ENCODE assay signal across 9 cellular contexts in the genomic region with DNA sequence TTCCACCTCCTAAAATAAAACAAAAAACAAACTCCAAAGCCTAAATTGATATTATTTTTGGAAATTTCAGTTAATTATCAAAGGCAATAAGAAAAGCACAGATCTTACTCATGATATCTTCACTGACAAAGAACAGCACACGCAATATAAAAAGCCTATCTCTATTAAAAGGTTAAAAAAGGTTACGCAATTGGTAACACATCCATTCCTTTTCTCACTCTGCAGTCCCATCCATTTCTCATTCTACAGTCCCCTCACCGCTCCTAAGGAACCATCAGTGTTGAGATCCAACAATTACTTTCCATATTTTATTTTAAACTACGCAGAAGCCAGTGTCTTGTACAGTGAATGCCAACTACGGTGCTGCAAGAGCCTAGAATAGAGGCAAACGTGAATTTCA. TPM values are rescaled to one million over a fixed set of nuclear protein-coding genes. Genes with fewer than 3 reads are reported as not detected.
DNase-seq lines count a peak whose midpoint lies in the region; ATAC-seq and TF ChIP-seq lines count a peak whose summit lies in the region.
"Had no signal": no experiment of that assay in that cellular context is flagged by ENCODE, and none has a peak within 500 bp of the region (broad histone marks: within the 10 kb centered on the region; RNA-seq: fewer than 3 reads in every experiment).

No MANE protein-coding gene starts in this region.

- no peak overlapping the region for H2AFZ ChIP-seq in PC-3 (ENCODE audit: low read length)

- H3K27ac ChIP-seq in PC-3 (ENCODE audit: low read length) (no peak overlapping the region), prostate gland (no peak overlapping the region)

- H3K4me1 ChIP-seq in ES-I3 (ENCODE audit: insufficient read depth, low read length), result no peaks in the 10 kb centered on the region
- H3K4me1 ChIP-seq in PC-3 (ENCODE audit: insufficient read depth, low read length), result peaks cover 15% of the 10 kb centered on the region; the same call in 1 of the 2 replicates
- H3K4me1 ChIP-seq in prostate gland (replicated peaks), result peaks cover 3% of the 10 kb centered on the region

- no peak for TF ChIP-seq POLR2A in prostate gland (IDR thresholded peaks at IDR 0.05)

- peak overlapping the region; percentile 94 for H3K4me2 ChIP-seq in PC-3 (ENCODE audit: low read length)

- H3K36me3 ChIP-seq in ES-I3 (ENCODE audit: insufficient read depth, low read length), result peaks cover 10% of the 10 kb centered on the region; the same call in 1 of the 2 replicates
- peaks cover 25% of the 10 kb centered on the region; the same call in 1 of the 2 replicates for H3K36me3 ChIP-seq in PC-3 (ENCODE audit: low read depth, low read length)
- no peaks in the 10 kb centered on the region for H3K36me3 ChIP-seq in prostate gland

- ATAC-seq in PC-3 (no peak), left colon (no peak), GM18870 (IDR thresholded peaks at IDR 0.05; ENCODE audit: unreplicated experiment) (no peak), GM21423 (IDR thresholded peaks at IDR 0.05; ENCODE audit: unreplicated experiment) (no peak), GM18520 (IDR thresholded peaks at IDR 0.05; ENCODE audit: unreplicated experiment) (no peak)

- H3F3A ChIP-seq in PC-3 (ENCODE audit: low read length, unreplicated experiment), result no peaks in the 10 kb centered on the region

- CTCF ChIA-PET in PC-3 (lab: Charles Lee), result no interaction called here

- no peaks in the 10 kb centered on the region for H3K27me3 ChIP-seq in PC-3 (ENCODE audit: low read length)
- no peaks in the 10 kb centered on the region for H3K27me3 ChIP-seq in prostate gland (replicated peaks; ENCODE audit: insufficient read depth)

- WGBS in prostate gland, result 64% methylated on average over 6 of the region's 6 CpGs

- H3K4me3 ChIP-seq in PC-3 (ENCODE audit: low read length) (peak overlapping the region; percentile 94), epithelial cell of esophagus (ENCODE audit: low read length) (peak overlapping the region; percentile 91), prostate gland (peak overlapping the region; percentile 86 to 94)

- no peaks in the 10 kb centered on the region for H3K9me2 ChIP-seq in PC-3 (replicated peaks; ENCODE audit: low read length)

- H4K20me1 ChIP-seq in PC-3 (ENCODE audit: low read length), result peaks cover 24% of the 10 kb centered on the region

- no peaks in the 10 kb centered on the region for H3K9me3 ChIP-seq in ES-I3 (ENCODE audit: control insufficient read depth, insufficient read depth, low read length)
- H3K9me3 ChIP-seq in PC-3 (ENCODE audit: low read length), result no peaks in the 10 kb centered on the region
- no peaks in the 10 kb centered on the region for H3K9me3 ChIP-seq in prostate gland

- TF ChIP-seq CTCF in PC-3 (conservative IDR thresholded peaks at IDR 0.05; ENCODE audit: low read depth, low read length) (no peak), epithelial cell of esophagus (IDR thresholded peaks at IDR 0.05; ENCODE audit: insufficient read depth, low read depth, low read length, missing control alignments) (no peak), prostate gland (IDR thresholded peaks at IDR 0.05) (no peak)

- no TSS peak for BruUV-seq in PC-3 (replicated peaks; lab: Mats Ljungman, UMichigan)

- DNase-seq in PC-3, result no peak
- no peak for DNase-seq in epithelial cell of esophagus (ENCODE audit: low read depth)
- DNase-seq in prostate gland (ENCODE audit: low spot score), result no peak
- no peak for DNase-seq in left colon
- DNase-seq: NCI-H774 had no signal

- H3K79me2 ChIP-seq in PC-3 (ENCODE audit: low read length), result peaks cover 68% of the 10 kb centered on the region

- H3K9ac ChIP-seq in ES-I3 (ENCODE audit: low read depth, low read length) (peak overlapping the region; percentile 93), PC-3 (ENCODE audit: low read length) (peak overlapping the region; percentile 91)

- intact Hi-C loops in PC-3 (cut with micrococcal nuclease) (no loop called here), prostate gland (cut with DNase I) (no loop called here), left colon (cut with DNase I, micrococcal nuclease) (no loop called here)

- POLR2A ChIA-PET in PC-3 (lab: Charles Lee; ENCODE audit: unreplicated experiment), result no interaction called here

RNA-seq across cellular contexts. Expression of a gene that starts 1.3 kb away (rescaled TPM):
- total RNA-seq in PC-3 (2014; rRNA removed) (128 and 177 TPM in 2 replicates), prostate gland (100 to 1,000 TPM; 253 to 473 TPM), left colon (100 to 1,000 TPM; 113 to 114 TPM)
